In the genomic region with DNA sequence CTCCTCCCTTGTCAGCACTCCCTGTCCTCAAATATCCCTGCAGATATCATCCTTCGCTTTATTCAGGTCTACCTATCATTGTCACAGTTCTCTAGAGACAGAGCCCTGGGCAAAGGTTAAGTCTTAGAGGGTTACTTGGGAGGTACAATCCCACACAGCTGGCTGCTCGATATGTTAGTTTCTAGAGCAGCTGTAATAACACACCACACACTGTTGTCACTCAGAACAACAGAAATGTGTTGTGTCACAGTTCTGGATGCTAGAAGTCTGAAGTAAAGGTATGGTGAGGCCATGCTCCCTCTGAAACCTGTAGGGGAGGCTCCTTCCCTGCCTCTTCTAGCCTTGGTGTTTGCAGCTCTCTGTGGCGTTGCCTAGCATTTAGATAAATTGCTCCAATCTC, we compare ENCODE assay signal across 24 cellular contexts. TPM values are rescaled to one million over a fixed set of nuclear protein-coding genes. Genes with fewer than 3 reads are reported as not detected.
A peak's percentile ranks its signal among the peaks of the same experiment; 100 is the strongest.
DNase-seq lines count a peak whose midpoint lies in the region; ATAC-seq and TF ChIP-seq lines count a peak whose summit lies in the region.
"Had no signal": no experiment of that assay in that cellular context is flagged by ENCODE, and none has a peak within 500 bp of the region (broad histone marks: within the 10 kb centered on the region; RNA-seq: fewer than 3 reads in every experiment).

No MANE protein-coding gene starts in this region.

- H3K36me3 Mint-ChIP-seq in brain: peaks cover 3% of the 10 kb centered on the region
- H3K36me3 Mint-ChIP-seq in neural progenitor cell: peaks cover under 1% of the 10 kb centered on the region
- H3K36me3 Mint-ChIP-seq in chondrocyte (ENCODE audit: low read depth): peaks cover 3% of the 10 kb centered on the region

- no peak overlapping the region for H3K4me2 ChIP-seq in neural progenitor cell

- H3K27me3 Mint-ChIP-seq in brain (no peaks in the 10 kb centered on the region), neural progenitor cell (ENCODE audit: insufficient read depth, low read depth) (peaks cover 3% of the 10 kb centered on the region), chondrocyte (ENCODE audit: low read depth) (no peaks in the 10 kb centered on the region)

- no peak overlapping the region for H3K4me3 ChIP-seq in neural progenitor cell
- H3K4me3 ChIP-seq: SJSA1 had no signal

- H3K36me3 ChIP-seq in neural progenitor cell: no peaks in the 10 kb centered on the region
- H3K36me3 ChIP-seq: SJSA1 had no signal

- H3K4me3 Mint-ChIP-seq in brain: no peak overlapping the region
- peak overlapping the region; percentile 17 for H3K4me3 Mint-ChIP-seq in neural progenitor cell
- H3K4me3 Mint-ChIP-seq in chondrocyte (ENCODE audit: unreplicated experiment): no peak overlapping the region
- H3K4me3 Mint-ChIP-seq: B cell; CD8-positive, alpha-beta T cell had no signal

- no peaks in the 10 kb centered on the region for H4K20me1 ChIP-seq in neural progenitor cell (ENCODE audit: low read depth)

- H2AFZ ChIP-seq in neural progenitor cell (replicated peaks): peak overlapping the region; percentile 57

- H3K27me3 ChIP-seq in neural progenitor cell: no peaks in the 10 kb centered on the region
- H3K27me3 ChIP-seq: SJSA1 had no signal

- H3K9me3 Mint-ChIP-seq in brain (peaks cover 0 to 3% (median 2%) of the 10 kb centered on the region in 5 experiments), neural progenitor cell (peaks cover 1% of the 10 kb centered on the region), chondrocyte (ENCODE audit: low read depth) (no peaks in the 10 kb centered on the region)
- H3K9me3 Mint-ChIP-seq: CD8-positive, alpha-beta T cell had no signal

- H3K27ac Mint-ChIP-seq in brain (peak overlapping the region in 3 of 5 experiments; percentile 5 to 56 (median 53)), neural progenitor cell (peak overlapping the region; percentile 43), chondrocyte (ENCODE audit: unreplicated experiment) (no peak overlapping the region)
- H3K27ac Mint-ChIP-seq: B cell; CD8-positive, alpha-beta T cell had no signal

- ATAC-seq in HG02610 (IDR thresholded peaks at IDR 0.05; ENCODE audit: unreplicated experiment) (no peak), HG03280 (IDR thresholded peaks at IDR 0.05; ENCODE audit: unreplicated experiment) (no peak)
- ATAC-seq: CD8-positive, alpha-beta T cell; PC-3 had no signal

- no peak overlapping the region for H3K27ac ChIP-seq in neural progenitor cell
- H3K27ac ChIP-seq: C4-2B, SJSA1 had no signal

- no peaks in the 10 kb centered on the region for H3K9me3 ChIP-seq in neural progenitor cell (ENCODE audit: low read depth)
- H3K9me3 ChIP-seq: Caco-2, SJSA1 had no signal

- H3K79me2 ChIP-seq in neural progenitor cell (ENCODE audit: low read depth): no peaks in the 10 kb centered on the region

- TF ChIP-seq CTCF in brain (conservative IDR thresholded peaks at IDR 0.05) (no peak), neural progenitor cell (IDR thresholded peaks at IDR 0.05) (no peak), chondrocyte (IDR thresholded peaks at IDR 0.05) (no peak)

- no peaks in the 10 kb centered on the region for H3F3A ChIP-seq in neural progenitor cell (ENCODE audit: low read depth)

- H3K4me1 Mint-ChIP-seq in brain (peaks cover 16% of the 10 kb centered on the region), neural progenitor cell (peaks cover 26% of the 10 kb centered on the region), chondrocyte (ENCODE audit: low read depth) (peaks cover 14% of the 10 kb centered on the region)
- H3K4me1 Mint-ChIP-seq: B cell had no signal

- no peaks in the 10 kb centered on the region for H3K4me1 ChIP-seq in neural progenitor cell
- H3K4me1 ChIP-seq: SJSA1 had no signal

- no peak overlapping the region for H3K9ac ChIP-seq in neural progenitor cell

- peak; percentile 15 for DNase-seq in left kidney (ENCODE audit: low read depth, low spot score)
- DNase-seq in neural progenitor cell (ENCODE audit: low spot score): no peak
- no peak for DNase-seq in chondrocyte (ENCODE audit: low spot score)
- DNase-seq in GM19240 (ENCODE audit: insufficient read length, low spot score): no peak
- DNase-seq: CD8-positive, alpha-beta T cell; DMS 273 treated with DMSO at 0.1 percent for 48 hours; H7; KG1; NCI-H1048; NCI-H1417; NCI-H1694; NCI-H2029 treated with DMSO at 0.1 percent for 48 hours; NCI-H446 treated with DMSO at 0.1 percent for 48 hours; NCI-H526; NCI-H82; NK-92 treated with Interleukin-12 subunit alpha and Interleukin-12 subunit beta, amount 100 ng/mL, for 24 hours; PC-3 had no signal

RNA-seq across cellular contexts. Expression of gene RAPGEF4, which starts 9.9 kb away (rescaled TPM):
- polyA plus RNA-seq in brain (ENCODE audit: insufficient read depth, low read depth, low replicate concordance): 18.3 TPM
- total RNA-seq in neural progenitor cell (ENCODE audit: low replicate concordance) (1.1 and 1.8 TPM in 2 replicates), chondrocyte (0.54 to 2.3 TPM (median 0.57 TPM) in 3 replicates)
